Comparison of ENCODE assay signal across 17 cellular contexts in the genomic region with DNA sequence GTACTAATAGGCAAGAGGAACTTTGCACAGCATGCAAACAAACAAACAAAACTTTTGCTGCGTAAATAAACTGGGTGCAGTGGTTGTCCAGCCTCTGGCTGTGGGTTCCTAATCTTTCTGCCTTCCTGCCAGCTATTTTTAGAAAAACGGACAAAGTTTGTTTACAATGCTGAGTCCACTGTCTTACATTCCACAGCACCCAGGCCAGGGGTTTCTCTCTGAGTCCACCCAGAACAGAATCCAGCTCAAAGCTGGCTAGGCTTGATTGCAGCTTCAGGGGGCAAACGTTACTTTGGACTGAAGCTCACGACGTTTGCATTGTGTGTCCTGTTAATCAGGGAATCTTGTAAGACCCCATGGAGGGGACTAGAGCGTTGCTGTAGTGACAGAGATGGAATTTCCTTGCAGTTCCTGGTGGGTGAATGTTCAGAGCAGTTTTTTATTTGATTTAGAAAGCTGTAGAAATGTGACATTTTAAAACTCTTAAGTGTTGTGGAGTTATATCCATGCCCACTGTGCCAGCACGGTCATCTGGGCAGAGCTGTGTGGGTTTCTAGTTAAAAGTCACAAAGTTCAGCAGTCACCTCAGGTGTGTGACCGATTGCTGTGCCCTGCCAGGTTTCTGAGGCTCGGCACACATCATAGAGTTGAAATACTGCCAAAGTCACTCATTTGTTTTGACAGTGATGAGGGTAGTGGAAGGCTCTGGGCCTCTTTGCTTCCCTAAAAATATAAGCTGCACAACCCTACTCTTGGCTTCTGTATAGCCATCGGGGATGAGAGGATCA.
DNase-seq lines count a peak whose midpoint lies in the region; ATAC-seq and TF ChIP-seq lines count a peak whose summit lies in the region.
"Had no signal": no experiment of that assay in that cellular context is flagged by ENCODE, and none has a peak within 500 bp of the region (broad histone marks: within the 10 kb centered on the region; RNA-seq: fewer than 3 reads in every experiment).

No MANE protein-coding gene starts in this region.

- no peak overlapping the region for H3K4ac ChIP-seq in neuronal stem cell (ENCODE audit: low read length)

- H3K27me3 ChIP-seq in SJSA1 (replicated peaks) (no peaks in the 10 kb centered on the region), neuronal stem cell (ENCODE audit: control insufficient read depth in 3 of 3, insufficient read depth in 3 of 3, low read depth in 1 of 3, low read length in 3 of 3) (no peaks in the 10 kb centered on the region), lower lobe of right lung (ENCODE audit: low read depth) (no peaks in the 10 kb centered on the region), heart left ventricle (no peaks in the 10 kb centered on the region)
- H3K27me3 ChIP-seq: testis had no signal

- H3K36me3 ChIP-seq in SJSA1 (no peaks in the 10 kb centered on the region), neuronal stem cell (replicated peaks in 1 of 2; ENCODE audit: control insufficient read depth in 2 of 2, insufficient read depth in 2 of 2, low read length in 2 of 2) (no peaks in the 10 kb centered on the region), lower lobe of right lung (no peaks in the 10 kb centered on the region), heart left ventricle (no peaks in the 10 kb centered on the region)

- H2AK5ac ChIP-seq in neuronal stem cell (ENCODE audit: low read depth, low read length) = no peak overlapping the region

- no peak overlapping the region for H2BK15ac ChIP-seq in neuronal stem cell (ENCODE audit: low read length)

- peak overlapping the region; percentile 46 for H3K18ac ChIP-seq in neuronal stem cell (ENCODE audit: low read length)

- no peaks in the 10 kb centered on the region for H3K79me1 ChIP-seq in neuronal stem cell (ENCODE audit: low read depth, low read length)

- no peak overlapping the region for H2BK120ac ChIP-seq in neuronal stem cell (ENCODE audit: low read depth, low read length)

- H3K9me3 ChIP-seq in SJSA1 (replicated peaks) (no peaks in the 10 kb centered on the region), neuronal stem cell (replicated peaks in 1 of 2; ENCODE audit: control insufficient read depth in 2 of 2, insufficient read depth in 1 of 2, low read depth in 1 of 2, low read length in 2 of 2) (no peaks in the 10 kb centered on the region), lower lobe of right lung (no peaks in the 10 kb centered on the region), heart left ventricle (peaks cover 0 to 14% (median 0%) of the 10 kb centered on the region in 12 donors)
- H3K9me3 ChIP-seq: testis had no signal

- no peak overlapping the region for H2BK5ac ChIP-seq in neuronal stem cell (ENCODE audit: low read length)

- H3K4me1 ChIP-seq in SJSA1 (replicated peaks) = peaks cover 33% of the 10 kb centered on the region
- peaks cover 8 to 12% of the 10 kb centered on the region in 2 donors for H3K4me1 ChIP-seq in neuronal stem cell (ENCODE audit: control insufficient read depth in 2 of 2, insufficient read depth in 1 of 2, low read depth in 1 of 2, low read length in 2 of 2)
- H3K4me1 ChIP-seq in lower lobe of right lung = no peaks in the 10 kb centered on the region
- no peaks in the 10 kb centered on the region for H3K4me1 ChIP-seq in heart left ventricle
- H3K4me1 ChIP-seq: testis had no signal

- TF ChIP-seq CTCF in lower lobe of right lung (IDR thresholded peaks at IDR 0.05) = no peak
- TF ChIP-seq CTCF in heart left ventricle (IDR thresholded peaks at IDR 0.05) = no peak

- no peak overlapping the region for H3K14ac ChIP-seq in neuronal stem cell (ENCODE audit: low read length)

- H3K23ac ChIP-seq in neuronal stem cell (ENCODE audit: low read depth, low read length, poor library complexity) = no peak overlapping the region

- H3K4me3 ChIP-seq in SJSA1 (no peak overlapping the region), neuronal stem cell (ENCODE audit: low read length in 2 of 2) (no peak overlapping the region), lower lobe of right lung (no peak overlapping the region), heart left ventricle (no peak overlapping the region)
- H3K4me3 ChIP-seq: testis had no signal

- peak overlapping the region; percentile 21; the same call in 1 of the 2 replicates for H3K27ac ChIP-seq in SJSA1
- H3K27ac ChIP-seq in neuronal stem cell (replicated peaks; ENCODE audit: low read length) = peak overlapping the region; percentile 67
- H3K27ac ChIP-seq in lower lobe of right lung = no peak overlapping the region
- H3K27ac ChIP-seq in heart left ventricle = no peak overlapping the region
- H3K27ac ChIP-seq: testis had no signal

- intact Hi-C loops in lower lobe of right lung (cut with DNase I) (no loop called here), heart left ventricle (cut with DNase I) (no loop called here)

- ATAC-seq in lower lobe of right lung = no peak
- ATAC-seq in heart left ventricle = no peak
- ATAC-seq: activated naive CD8-positive, alpha-beta T cell treated with anti-CD3 and anti-CD28 coated beads, Interleukin-2, amount 50 U/mL, for 24 hours; activated T-cell treated with anti-CD3 and anti-CD28 coated beads, Interleukin-2, amount 50 U/mL, for 72 hours; left cardiac atrium had no signal

- no peak overlapping the region for H4K91ac ChIP-seq in neuronal stem cell (ENCODE audit: low read depth, low read length, poor library complexity)

- no peak overlapping the region for H3K9ac ChIP-seq in neuronal stem cell (ENCODE audit: low read depth, low read length, poor library complexity)

- DNase-seq in ELR (ENCODE audit: low read depth) = peak; percentile 27
- DNase-seq in SJSA1 (ENCODE audit: low read depth in 1 of 2, low spot score in 2 of 2) = peak; percentile 57 to 74
- peak; percentile 48 for DNase-seq in hepatic stellate cell (ENCODE audit: low spot score)
- no peak for DNase-seq in neuronal stem cell (ENCODE audit: low spot score)
- DNase-seq in lower lobe of right lung = no peak
- DNase-seq in germinal center (ENCODE audit: low spot score) = no peak
- DNase-seq in heart left ventricle = no peak
- DNase-seq in NCI-H1105 (lab: John Stamatoyannopoulos, UW) = no peak
- DNase-seq: activated naive CD8-positive, alpha-beta T cell treated with anti-CD3 and anti-CD28 coated beads, Interleukin-2, amount 50 U/mL, for 24 hours; activated T-cell treated with anti-CD3 and anti-CD28 coated beads, Interleukin-2, amount 50 U/mL, for 72 hours; head of caudate nucleus; left cardiac atrium; naive B cell; NCI-H1048; SHP77 treated with DMSO at 0.1 percent for 48 hours; stimulated activated CD4-positive, alpha-beta T cell treated with anti-CD3 and anti-CD28 coated beads, Interleukin-1b, Interleukin-23, amount 100 ng/mL, for 48 hours; testis had no signal

- H2AFZ ChIP-seq in neuronal stem cell (ENCODE audit: low read length) = peak overlapping the region; percentile 75

- H4K8ac ChIP-seq in neuronal stem cell (ENCODE audit: low read depth, low read length) = no peak overlapping the region

- no peak for TF ChIP-seq POLR2A in heart left ventricle (IDR thresholded peaks at IDR 0.05)

- WGBS in neuronal stem cell (ENCODE audit: extremely low coverage in 2 of 2, insufficient read length in 2 of 2, insufficient replicate concordance in 1 of 2), 2 donors = no CpG with 5 or more reads among the region's 10 CpGs
- WGBS in heart left ventricle, 4 donors = 28 to 33% (median 31%) methylated on average over 10 of the region's 10 CpGs

- H3K4me2 ChIP-seq in neuronal stem cell (ENCODE audit: insufficient read depth, low read length, poor library complexity, severe bottlenecking) = peak overlapping the region; percentile 11

- no peak overlapping the region for H2BK12ac ChIP-seq in neuronal stem cell (ENCODE audit: low read length)

Comparison
In these comparisons a context has a peak if more than half of its experiments do, and no peak if none do; other contexts are left out.
1. DNase-seq: peak in ELR (single experiment), SJSA1 (2 of 2) and hepatic stellate cell (single experiment); none in neuronal stem cell (single experiment), lower lobe of right lung (single experiment), germinal center (single experiment), heart left ventricle (0 of 5) and NCI-H1105 (single experiment).
2. H3K27ac ChIP-seq: peak in SJSA1 (single experiment) and neuronal stem cell (single experiment); none in lower lobe of right lung (single experiment) and heart left ventricle (0 of 12).